17 cellular contexts compared by ENCODE assay signal in the genomic region with DNA sequence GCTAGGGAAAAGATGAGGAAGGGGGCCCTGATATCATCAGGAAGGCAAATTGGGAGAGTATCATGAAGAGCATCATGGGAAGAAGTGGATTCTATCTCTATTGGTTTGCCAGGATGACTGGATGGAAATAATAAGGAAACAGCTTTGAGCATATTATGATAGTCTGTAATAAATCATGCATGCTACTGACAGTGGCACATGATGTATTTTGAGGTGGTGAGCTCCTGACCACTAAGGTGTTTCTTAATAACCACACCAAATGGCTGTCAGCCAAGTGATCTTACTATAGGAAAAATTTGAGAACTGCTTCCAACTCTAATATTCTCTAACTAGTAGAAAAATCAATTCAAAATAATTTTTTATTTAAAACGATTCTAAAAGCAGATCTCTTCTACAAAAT.
DNase-seq lines count a peak whose midpoint lies in the region; ATAC-seq, FAIRE-seq and TF ChIP-seq lines count a peak whose summit lies in the region.
"Had no signal": no experiment of that assay in that cellular context is flagged by ENCODE, and none has a peak within 500 bp of the region (broad histone marks: within the 10 kb centered on the region; RNA-seq: fewer than 3 reads in every experiment).

No MANE protein-coding gene starts in this region.

- H4K20me1 ChIP-seq in GM12878 (ENCODE audit: control insufficient read depth, insufficient read depth): no peaks in the 10 kb centered on the region

- DNase-seq in NOMO-1 treated with DMSO at 0.1 percent for 48 hours (lab: John Stamatoyannopoulos, UW; ENCODE audit: unreplicated experiment): peak; percentile 4
- DNase-seq in NOMO-1 treated with dmso at 0.1 percent for 144 hours (lab: John Stamatoyannopoulos, UW; ENCODE audit: unreplicated experiment): no peak
- DNase-seq in NCI-H226: peak; percentile 18
- DNase-seq in GM12878 (ENCODE audit: low read depth, low spot score): no peak
- DNase-seq in D721Med (ENCODE audit: insufficient read length, low spot score): no peak
- no peak for DNase-seq in stimulated activated CD8-positive, alpha-beta memory T cell treated with anti-CD3 and anti-CD28 coated beads, Interleukin-4, amount 100 ng/mL, for 48 hours
- DNase-seq in GDM1 (lab: John Stamatoyannopoulos, UW): no peak
- DNase-seq: 8988T; BE2C; C1 segment of cervical spinal cord; CD4-positive, CD25-positive, alpha-beta regulatory T cell; CD8-positive, alpha-beta memory T cell; COR-L47; HCEC 1CT had no signal

- in situ Hi-C loops in GM12878 (cut with MboI): no loop called here

- TF ChIP-seq EP300 in GM12878 (IDR thresholded peaks at IDR 0.05; ENCODE audit: borderline replicate concordance in 1 of 2, control insufficient read depth in 1 of 2, low read depth in 2 of 2, low read length in 2 of 2): peak in 1 of 2 experiments; percentile 32; a peak in 1 of 4 replicates

- no peak overlapping the region for H3K27ac ChIP-seq in GM12878 (ENCODE audit: control insufficient read depth, insufficient read depth)

- peaks cover 2% of the 10 kb centered on the region; the same call in 1 of the 3 replicates for H3K9me3 ChIP-seq in GM12878 (replicated peaks; ENCODE audit: control insufficient read depth, insufficient read depth, low read length)
- H3K9me3 ChIP-seq: BE2C had no signal

- H3K4me3 ChIP-seq in GM12878: no peak overlapping the region
- H3K4me3 ChIP-seq: GM23338 had no signal

- no peak overlapping the region for H2AFZ ChIP-seq in GM12878 (ENCODE audit: control insufficient read depth, low read depth, low read length)
- H2AFZ ChIP-seq: GM23338 had no signal

- no peak overlapping the region for H3K9ac ChIP-seq in GM12878 (ENCODE audit: control insufficient read depth, insufficient read depth, low read length)

- intact Hi-C loops in GM12878 (cut with micrococcal nuclease; ENCODE audit: unreplicated experiment): no loop called here

- no peaks in the 10 kb centered on the region for H3K79me2 ChIP-seq in GM12878 (ENCODE audit: control insufficient read depth, insufficient read depth, low read length)

- CTCF ChIA-PET in GM12878 (lab: Yijun Ruan, JAX): interaction anchor here (1.0 to 4.5 kb wide), 6 partner anchors 9 to 551 kb away, joined by 3 to 22 read pairs (median 4); no protein-coding TSS in a partner anchor

- WGBS in GM12878 (ENCODE audit: insufficient coverage, insufficient replicate concordance, low lambda C conversion rate, missing lambda C conversion rate): 35% methylated on average over 1 of the region's 1 CpG

- no peak for FAIRE-seq in GM12878 (lab: Jason Lieb, UNC)
- FAIRE-seq in D721Med (lab: Jason Lieb, UNC): no peak
- FAIRE-seq: G401.6, H54 had no signal

- ATAC-seq in GM12878: peak; percentile 47
- ATAC-seq: GM23338 had no signal

- TF ChIP-seq CTCF in GM12878 (IDR thresholded peaks at IDR 0.05 in 2 of 3, conservative IDR thresholded peaks at IDR 0.05 in 1 of 3; ENCODE audit: control insufficient read depth in 2 of 3, extremely low read depth in 1 of 3, insufficient read depth in 1 of 3, low read depth in 3 of 3, low read length in 3 of 3) (no peak), D721Med (IDR thresholded peaks at IDR 0.05; ENCODE audit: insufficient read depth, missing control alignments) (no peak)

- peaks cover 13% of the 10 kb centered on the region for H3K4me1 ChIP-seq in GM12878 (ENCODE audit: control insufficient read depth, insufficient read depth, low read length)
- H3K4me1 ChIP-seq: BE2C had no signal

- no peaks in the 10 kb centered on the region for H3K27me3 ChIP-seq in GM12878 (replicated peaks in 1 of 2; ENCODE audit: control insufficient read depth in 2 of 2, insufficient read depth in 2 of 2, low read length in 1 of 2)
- H3K27me3 ChIP-seq: BE2C had no signal

- RAD21 ChIA-PET in GM12878 (lab: Charles Lee; ENCODE audit: unreplicated experiment): interaction anchor here (0.8 to 3.6 kb wide), 3 partner anchors 10 to 44 kb away, joined by 3 to 17 read pairs (median 5); no protein-coding TSS in a partner anchor

- no TSS peak for BruUV-seq in GM12878 (replicated peaks; lab: Mats Ljungman, UMichigan)

- no peak overlapping the region for H3K4me2 ChIP-seq in GM12878 (ENCODE audit: control insufficient read depth, insufficient read depth)
- H3K4me2 ChIP-seq: GM23338 had no signal

- TF ChIP-seq POLR2A in GM12878 (IDR thresholded peaks at IDR 0.05; ENCODE audit: low read depth, low read length): no peak

- no peaks in the 10 kb centered on the region for H3K36me3 ChIP-seq in GM12878 (ENCODE audit: control insufficient read depth in 2 of 2, insufficient read depth in 2 of 2, low read length in 1 of 2)
- H3K36me3 ChIP-seq: BE2C had no signal

- SMC1A ChIA-PET in GM12878 (lab: Charles Lee; ENCODE audit: uncharacterized antibody, unreplicated experiment): interaction anchor here (0.9 to 11.1 kb wide), 10 partner anchors 9 to 234 kb away, joined by 3 to 87 read pairs (median 9); no protein-coding TSS in a partner anchor

- TF ChIP-seq RAD21 in GM12878 (IDR thresholded peaks at IDR 0.05; ENCODE audit: insufficient read depth, low read depth, low read length): no peak

- POLR2A ChIA-PET in GM12878 (lab: Charles Lee): interaction anchor here (0.5 kb wide), 1 partner anchor 85 kb away, joined by 3 read pairs; no protein-coding TSS in a partner anchor

TF ChIP-seq in GM12878, 131 proteins besides CTCF, POLR2A, EP300 and RAD21 (continues in another document):
- TF ChIP-seq SPI1 (IDR thresholded peaks at IDR 0.05; ENCODE audit: borderline replicate concordance, insufficient read depth, low read depth, low read length): no peak
- TF ChIP-seq SUZ12 (IDR thresholded peaks at IDR 0.05; ENCODE audit: unreplicated experiment): no peak
- TF ChIP-seq, protein P1, sequence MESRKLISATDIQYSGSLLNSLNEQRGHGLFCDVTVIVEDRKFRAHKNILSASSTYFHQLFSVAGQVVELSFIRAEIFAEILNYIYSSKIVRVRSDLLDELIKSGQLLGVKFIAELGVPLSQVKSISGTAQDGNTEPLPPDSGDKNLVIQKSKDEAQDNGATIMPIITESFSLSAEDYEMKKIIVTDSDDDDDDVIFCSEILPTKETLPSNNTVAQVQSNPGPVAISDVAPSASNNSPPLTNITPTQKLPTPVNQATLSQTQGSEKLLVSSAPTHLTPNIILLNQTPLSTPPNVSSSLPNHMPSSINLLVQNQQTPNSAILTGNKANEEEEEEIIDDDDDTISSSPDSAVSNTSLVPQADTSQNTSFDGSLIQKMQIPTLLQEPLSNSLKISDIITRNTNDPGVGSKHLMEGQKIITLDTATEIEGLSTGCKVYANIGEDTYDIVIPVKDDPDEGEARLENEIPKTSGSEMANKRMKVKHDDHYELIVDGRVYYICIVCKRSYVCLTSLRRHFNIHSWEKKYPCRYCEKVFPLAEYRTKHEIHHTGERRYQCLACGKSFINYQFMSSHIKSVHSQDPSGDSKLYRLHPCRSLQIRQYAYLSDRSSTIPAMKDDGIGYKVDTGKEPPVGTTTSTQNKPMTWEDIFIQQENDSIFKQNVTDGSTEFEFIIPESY (IDR thresholded peaks at IDR 0.05): no peak
- TF ChIP-seq MTA2 (IDR thresholded peaks at IDR 0.05; ENCODE audit: low read depth): 0 out of 2 replicates have a peak, but pooled peaks have one; percentile 9
- TF ChIP-seq ATF7 (IDR thresholded peaks at IDR 0.05; ENCODE audit: low read depth): 0 out of 2 replicates have a peak, but pooled peaks have one; percentile 11
- TF ChIP-seq STAT1 (conservative IDR thresholded peaks at IDR 0.05): no peak
- peak; percentile 74 for TF ChIP-seq RUNX3 (IDR thresholded peaks at IDR 0.05; ENCODE audit: low read length)
- TF ChIP-seq CHD4 (IDR thresholded peaks at IDR 0.05): no peak
- TF ChIP-seq BHLHE40 (IDR thresholded peaks at IDR 0.05; ENCODE audit: borderline replicate concordance in 1 of 2, low read depth in 2 of 2, low read length in 1 of 2): peak; percentile 72 to 83
- TF ChIP-seq, protein P2, sequence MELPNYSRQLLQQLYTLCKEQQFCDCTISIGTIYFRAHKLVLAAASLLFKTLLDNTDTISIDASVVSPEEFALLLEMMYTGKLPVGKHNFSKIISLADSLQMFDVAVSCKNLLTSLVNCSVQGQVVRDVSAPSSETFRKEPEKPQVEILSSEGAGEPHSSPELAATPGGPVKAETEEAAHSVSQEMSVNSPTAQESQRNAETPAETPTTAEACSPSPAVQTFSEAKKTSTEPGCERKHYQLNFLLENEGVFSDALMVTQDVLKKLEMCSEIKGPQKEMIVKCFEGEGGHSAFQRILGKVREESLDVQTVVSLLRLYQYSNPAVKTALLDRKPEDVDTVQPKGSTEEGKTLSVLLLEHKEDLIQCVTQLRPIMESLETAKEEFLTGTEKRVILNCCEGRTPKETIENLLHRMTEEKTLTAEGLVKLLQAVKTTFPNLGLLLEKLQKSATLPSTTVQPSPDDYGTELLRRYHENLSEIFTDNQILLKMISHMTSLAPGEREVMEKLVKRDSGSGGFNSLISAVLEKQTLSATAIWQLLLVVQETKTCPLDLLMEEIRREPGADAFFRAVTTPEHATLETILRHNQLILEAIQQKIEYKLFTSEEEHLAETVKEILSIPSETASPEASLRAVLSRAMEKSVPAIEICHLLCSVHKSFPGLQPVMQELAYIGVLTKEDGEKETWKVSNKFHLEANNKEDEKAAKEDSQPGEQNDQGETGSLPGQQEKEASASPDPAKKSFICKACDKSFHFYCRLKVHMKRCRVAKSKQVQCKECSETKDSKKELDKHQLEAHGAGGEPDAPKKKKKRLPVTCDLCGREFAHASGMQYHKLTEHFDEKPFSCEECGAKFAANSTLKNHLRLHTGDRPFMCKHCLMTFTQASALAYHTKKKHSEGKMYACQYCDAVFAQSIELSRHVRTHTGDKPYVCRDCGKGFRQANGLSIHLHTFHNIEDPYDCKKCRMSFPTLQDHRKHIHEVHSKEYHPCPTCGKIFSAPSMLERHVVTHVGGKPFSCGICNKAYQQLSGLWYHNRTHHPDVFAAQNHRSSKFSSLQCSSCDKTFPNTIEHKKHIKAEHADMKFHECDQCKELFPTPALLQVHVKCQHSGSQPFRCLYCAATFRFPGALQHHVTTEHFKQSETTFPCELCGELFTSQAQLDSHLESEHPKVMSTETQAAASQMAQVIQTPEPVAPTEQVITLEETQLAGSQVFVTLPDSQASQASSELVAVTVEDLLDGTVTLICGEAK (IDR thresholded peaks at IDR 0.05; ENCODE audit: borderline replicate concordance): no peak
- TF ChIP-seq, protein P3, sequence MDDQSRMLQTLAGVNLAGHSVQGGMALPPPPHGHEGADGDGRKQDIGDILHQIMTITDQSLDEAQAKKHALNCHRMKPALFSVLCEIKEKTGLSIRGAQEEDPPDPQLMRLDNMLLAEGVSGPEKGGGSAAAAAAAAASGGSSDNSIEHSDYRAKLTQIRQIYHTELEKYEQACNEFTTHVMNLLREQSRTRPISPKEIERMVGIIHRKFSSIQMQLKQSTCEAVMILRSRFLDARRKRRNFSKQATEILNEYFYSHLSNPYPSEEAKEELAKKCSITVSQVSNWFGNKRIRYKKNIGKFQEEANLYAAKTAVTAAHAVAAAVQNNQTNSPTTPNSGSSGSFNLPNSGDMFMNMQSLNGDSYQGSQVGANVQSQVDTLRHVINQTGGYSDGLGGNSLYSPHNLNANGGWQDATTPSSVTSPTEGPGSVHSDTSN (IDR thresholded peaks at IDR 0.05; ENCODE audit: insufficient replicate concordance, low read depth, low read length): peak; percentile 74
- TF ChIP-seq YY1 (IDR thresholded peaks at IDR 0.05; ENCODE audit: low read depth, low read length): no peak

Comparison
In these comparisons a context has a peak if more than half of its experiments do, and no peak if none do; other contexts are left out.
1. DNase-seq: peak in NOMO-1 treated with DMSO at 0.1 percent for 48 hours (single experiment) and NCI-H226 (single experiment); none in NOMO-1 treated with dmso at 0.1 percent for 144 hours (single experiment), GM12878 (single experiment), D721Med (single experiment), stimulated activated CD8-positive, alpha-beta memory T cell treated with anti-CD3 and anti-CD28 coated beads, Interleukin-4, amount 100 ng/mL, for 48 hours (single experiment) and GDM1 (single experiment).